Comparison of ENCODE assay signal across 1 cellular context in genomic region chr3:141407817-141408216, GRCh38.
TF ChIP-seq lines count a peak whose summit lies in the region.

No MANE protein-coding gene starts in this region.

TF ChIP-seq in GM12878, 131 proteins besides CTCF, POLR2A, EP300 and RAD21 (continued from another document):
- TF ChIP-seq ZNF207 (IDR thresholded peaks at IDR 0.05; ENCODE audit: borderline replicate concordance) (no peak), BCL11A (IDR thresholded peaks at IDR 0.05; ENCODE audit: low read depth, low read length) (no peak), ATF7 (IDR thresholded peaks at IDR 0.05; ENCODE audit: low read depth) (no peak), ATF2 (IDR thresholded peaks at IDR 0.05; ENCODE audit: low read length) (no peak)
